Comparison of ENCODE assay signal across 2 cellular contexts in genomic region chr12:96193725-96194571, GRCh38.
TF ChIP-seq lines count a peak whose summit lies in the region.

Gene ELK3 (plus strand): TSS chr12:96194375.

TF ChIP-seq in Ishikawa, 13 proteins besides CTCF, POLR2A, EP300 and RAD21 (continued from another document):
- TF ChIP-seq REST (IDR thresholded peaks at IDR 0.05; ENCODE audit: low read depth) (no peak), USF1 (IDR thresholded peaks at IDR 0.05) (no peak), NFIC (IDR thresholded peaks at IDR 0.05) (no peak), TEAD4 (IDR thresholded peaks at IDR 0.05) (no peak), TAF1 (IDR thresholded peaks at IDR 0.05; ENCODE audit: low read depth) (peak; percentile 46; the same call in 1 of the 2 replicates), ZBTB7A (IDR thresholded peaks at IDR 0.05; ENCODE audit: low read depth) (peak; percentile 96), CEBPB (IDR thresholded peaks at IDR 0.05) (no peak)

TF ChIP-seq in SK-N-SH, 30 proteins besides CTCF, POLR2A, EP300 and RAD21 (continued from another document):
- TF ChIP-seq SIN3A (IDR thresholded peaks at IDR 0.05; ENCODE audit: borderline replicate concordance, low read depth, low read length) (peak; percentile 67; the same call in 1 of the 2 replicates), FOXJ3 (CRISPR knock-in tag; IDR thresholded peaks at IDR 0.05) (no peak), MAX (IDR thresholded peaks at IDR 0.05; ENCODE audit: low read depth) (no peak), RCOR1 (IDR thresholded peaks at IDR 0.05; ENCODE audit: low read length) (no peak), GABPA (IDR thresholded peaks at IDR 0.05; ENCODE audit: low read depth) (peak; percentile 39; the same call in 1 of the 2 replicates), MXI1 (IDR thresholded peaks at IDR 0.05; ENCODE audit: low read depth, low read length) (peak; percentile 52; the same call in 1 of the 2 replicates), YY1 (IDR thresholded peaks at IDR 0.05; ENCODE audit: low read depth) (no peak)
